Comparison of ENCODE assay signal across 14 cellular contexts in genomic region chr2:141513853-141514252, GRCh38.
DNase-seq lines count a peak whose midpoint lies in the region; ATAC-seq and TF ChIP-seq lines count a peak whose summit lies in the region.
"Had no signal": no experiment of that assay in that cellular context is flagged by ENCODE, and none has a peak within 500 bp of the region (broad histone marks: within the 10 kb centered on the region; RNA-seq: fewer than 3 reads in every experiment).

No MANE protein-coding gene starts in this region.

- H3K9me3 ChIP-seq in endodermal cell (ENCODE audit: control insufficient read depth, low read length) (no peaks in the 10 kb centered on the region), thyroid gland (no peaks in the 10 kb centered on the region), upper lobe of left lung (no peaks in the 10 kb centered on the region)
- H3K9me3 ChIP-seq: testis had no signal

- TF ChIP-seq CTCF in endodermal cell (conservative IDR thresholded peaks at IDR 0.05) (peak; percentile 11), thyroid gland (IDR thresholded peaks at IDR 0.05) (no peak), upper lobe of left lung (IDR thresholded peaks at IDR 0.05) (no peak)

- H3K36me3 ChIP-seq in endodermal cell (ENCODE audit: control insufficient read depth, insufficient read depth, low read length) (no peaks in the 10 kb centered on the region), thyroid gland (no peaks in the 10 kb centered on the region), upper lobe of left lung (no peaks in the 10 kb centered on the region)

- no peak for TF ChIP-seq EP300 in upper lobe of left lung (IDR thresholded peaks at IDR 0.05)

- ATAC-seq in GM18870 (IDR thresholded peaks at IDR 0.05; ENCODE audit: unreplicated experiment) = peak; percentile 100
- peak; percentile 100 for ATAC-seq in GM21529 (IDR thresholded peaks at IDR 0.05; ENCODE audit: unreplicated experiment)
- ATAC-seq in HG03066 (IDR thresholded peaks at IDR 0.05; ENCODE audit: low read depth, unreplicated experiment) = peak; percentile 100
- ATAC-seq in upper lobe of left lung (ENCODE audit: low FRiP score in 2 of 2) = no peak

- no peaks in the 10 kb centered on the region for H3K27me3 ChIP-seq in endodermal cell (ENCODE audit: control insufficient read depth, insufficient read depth, low read length, poor library complexity, severe bottlenecking)
- no peaks in the 10 kb centered on the region for H3K27me3 ChIP-seq in thyroid gland
- no peaks in the 10 kb centered on the region for H3K27me3 ChIP-seq in upper lobe of left lung
- H3K27me3 ChIP-seq: testis had no signal

- H3K4me1 Mint-ChIP-seq in endodermal cell = no peaks in the 10 kb centered on the region
- H3K4me1 Mint-ChIP-seq: memory B cell had no signal

- H3K4me1 ChIP-seq in endodermal cell (ENCODE audit: control insufficient read depth, insufficient read depth, low read length) (no peaks in the 10 kb centered on the region), thyroid gland (no peaks in the 10 kb centered on the region), upper lobe of left lung (no peaks in the 10 kb centered on the region)
- H3K4me1 ChIP-seq: testis had no signal

- H3K4me3 Mint-ChIP-seq in endodermal cell = no peak overlapping the region
- H3K4me3 Mint-ChIP-seq: activated T-cell treated with anti-CD3 and anti-CD28 coated beads, Interleukin-2, amount 50 U/mL, for 24 hours; memory B cell had no signal

- H3K27ac ChIP-seq in endodermal cell (ENCODE audit: low read depth, low read length) (no peak overlapping the region), thyroid gland (no peak overlapping the region), upper lobe of left lung (no peak overlapping the region)
- H3K27ac ChIP-seq: testis had no signal

- H3K36me3 Mint-ChIP-seq in endodermal cell (ENCODE audit: low read depth) = no peaks in the 10 kb centered on the region
- H3K36me3 Mint-ChIP-seq: memory B cell had no signal

- H3K4me3 ChIP-seq in endodermal cell (ENCODE audit: low read length) (no peak overlapping the region), thyroid gland (replicated peaks in 1 of 3) (no peak overlapping the region), upper lobe of left lung (no peak overlapping the region)
- H3K4me3 ChIP-seq: testis had no signal

- no peaks in the 10 kb centered on the region for H3K9me3 Mint-ChIP-seq in endodermal cell

- intact Hi-C loops in thyroid gland (cut with DNase I) = no loop called here

- H3K9ac ChIP-seq in endodermal cell (ENCODE audit: extremely low read depth, low read length, poor library complexity, severe bottlenecking) = no peak overlapping the region

- 50% methylated on average over 2 of the region's 2 CpGs; no CpG with 5 or more reads in 1 of the 2 experiments for WGBS in endodermal cell (ENCODE audit: insufficient coverage in 1 of 2, insufficient read length in 1 of 2), 2 experiments
- 43 to 50% methylated on average over 2 of the region's 2 CpGs for WGBS in thyroid gland, 2 donors
- 35 to 39% methylated on average over 2 of the region's 2 CpGs for WGBS in upper lobe of left lung, 2 donors

- no peak for TF ChIP-seq POLR2A in thyroid gland (IDR thresholded peaks at IDR 0.05)
- no peak for TF ChIP-seq POLR2A in upper lobe of left lung (IDR thresholded peaks at IDR 0.05)

- no peaks in the 10 kb centered on the region for H3K27me3 Mint-ChIP-seq in endodermal cell (ENCODE audit: insufficient read depth)
- H3K27me3 Mint-ChIP-seq: activated T-cell treated with anti-CD3 and anti-CD28 coated beads, Interleukin-2, amount 50 U/mL, for 24 hours; memory B cell had no signal

- DNase-seq in endodermal cell (no peak), thyroid gland (no peak), upper lobe of left lung (no peak), NCI-H2171 (lab: John Stamatoyannopoulos, UW) (no peak)
- DNase-seq in activated CD4-positive, alpha-beta T cell treated with anti-CD3 and anti-CD28 coated beads, Interleukin-2, amount 50 U/mL, for 1 hour = no peak
- DNase-seq: activated T-cell treated with anti-CD3 and anti-CD28 coated beads, Interleukin-2, amount 50 U/mL, for 24 hours; hypothalamus; NCI-H187; posterior cingulate gyrus; testis had no signal

- H3K27ac Mint-ChIP-seq in endodermal cell = no peak overlapping the region
- H3K27ac Mint-ChIP-seq: activated T-cell treated with anti-CD3 and anti-CD28 coated beads, Interleukin-2, amount 50 U/mL, for 24 hours; memory B cell had no signal

Comparison
In these comparisons a context has a peak if more than half of its experiments do, and no peak if none do; other contexts are left out.
1. ATAC-seq: peak in GM18870 (single experiment), GM21529 (single experiment) and HG03066 (single experiment); none in upper lobe of left lung (0 of 2).